Comparison of ENCODE assay signal across 15 cellular contexts in the genomic region with DNA sequence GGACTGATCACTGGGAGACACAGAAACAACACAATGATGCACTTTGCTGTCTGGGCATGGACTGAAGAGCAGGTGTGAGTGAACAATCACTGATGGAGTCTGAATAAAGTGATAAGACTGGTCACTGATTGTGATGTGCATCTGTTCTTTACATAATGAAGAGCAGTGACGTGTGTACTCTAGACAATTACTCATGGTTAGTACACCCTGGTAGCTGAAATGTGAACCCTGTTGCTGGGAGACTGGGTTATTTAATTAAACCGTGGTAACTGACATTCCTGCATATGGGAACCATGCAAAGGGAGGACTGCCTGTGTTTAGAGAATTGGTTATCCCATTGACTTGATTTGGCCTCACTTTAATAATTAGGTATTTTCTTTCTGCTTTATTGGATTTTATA.
DNase-seq lines count a peak whose midpoint lies in the region; ATAC-seq and TF ChIP-seq lines count a peak whose summit lies in the region.
"Had no signal": no experiment of that assay in that cellular context is flagged by ENCODE, and none has a peak within 500 bp of the region (broad histone marks: within the 10 kb centered on the region; RNA-seq: fewer than 3 reads in every experiment).

No MANE protein-coding gene starts in this region.

- TF ChIP-seq CTCF in astrocyte of the cerebellum (IDR thresholded peaks at IDR 0.05; ENCODE audit: low read depth, low read length, missing control alignments) (no peak), Peyer's patch (IDR thresholded peaks at IDR 0.05) (no peak)

- in situ Hi-C loops in astrocyte of the cerebellum (cut with HindIII; ENCODE audit: low sequenced_read_pairs) = no loop called here

- no peaks in the 10 kb centered on the region for H3K9me3 ChIP-seq in Peyer's patch
- H3K9me3 ChIP-seq: gastroesophageal sphincter, neutrophil had no signal

- DNase-seq in GM04503 (ENCODE audit: low read depth) (peak; percentile 31), NCI-H2081 treated with DMSO at 0.1 percent for 48 hours (lab: John Stamatoyannopoulos, UW) (peak; percentile 9), astrocyte of the cerebellum (ENCODE audit: low read depth) (peak; percentile 62), myocyte (ENCODE audit: low read depth) (peak; percentile 25), NCI-H82 treated with DMSO at 0.1 percent for 48 hours (lab: John Stamatoyannopoulos, UW; ENCODE audit: unreplicated experiment) (no peak), Peyer's patch (no peak), nucleus accumbens (lab: John Stamatoyannopoulos, UW) (no peak)
- DNase-seq: activated T-cell treated with anti-CD3 and anti-CD28 coated beads, Interleukin-2, amount 50 U/mL, for 4 hours; Calu3; cerebellar nuclear complex; left lung had no signal

- H3K27ac ChIP-seq in Peyer's patch = no peak overlapping the region
- H3K27ac ChIP-seq: gastroesophageal sphincter, left lung, neutrophil had no signal

- TF ChIP-seq POLR2A in Peyer's patch (IDR thresholded peaks at IDR 0.05) = no peak

- H3K4me1 ChIP-seq in Peyer's patch = no peaks in the 10 kb centered on the region
- H3K4me1 ChIP-seq: gastroesophageal sphincter, left lung had no signal

- ATAC-seq in GM21381 (IDR thresholded peaks at IDR 0.05; ENCODE audit: unreplicated experiment) = no peak
- ATAC-seq: activated CD4-positive, CD25-positive, alpha-beta regulatory T cell treated with anti-CD3 and anti-CD28 coated beads, Interleukin-2, amount 50 U/mL, for 24 hours; activated T-cell treated with anti-CD3 and anti-CD28 coated beads, Interleukin-2, amount 50 U/mL, for 4 hours; gastroesophageal sphincter; left lung had no signal

- H3K27me3 ChIP-seq in Peyer's patch = no peaks in the 10 kb centered on the region
- H3K27me3 ChIP-seq: gastroesophageal sphincter, left lung, neutrophil had no signal

- H3K36me3 ChIP-seq in Peyer's patch = no peaks in the 10 kb centered on the region
- H3K36me3 ChIP-seq: gastroesophageal sphincter, left lung, neutrophil had no signal

- no peak overlapping the region for H3K4me3 ChIP-seq in astrocyte of the cerebellum (ENCODE audit: low read depth, low read length)
- H3K4me3 ChIP-seq in Peyer's patch = no peak overlapping the region
- H3K4me3 ChIP-seq: gastroesophageal sphincter, left lung had no signal

Comparison
In these comparisons a context has a peak if more than half of its experiments do, and no peak if none do; other contexts are left out.
1. DNase-seq: peak in GM04503 (single experiment), NCI-H2081 treated with DMSO at 0.1 percent for 48 hours (single experiment), astrocyte of the cerebellum (single experiment) and myocyte (single experiment); none in NCI-H82 treated with DMSO at 0.1 percent for 48 hours (single experiment), Peyer's patch (0 of 3) and nucleus accumbens (0 of 56).